In genomic region chr11:61021661-61022212, GRCh38 we compare ENCODE assay signal across 8 cellular contexts. TPM values are rescaled to one million over a fixed set of nuclear protein-coding genes. Genes with fewer than 3 reads are reported as not detected.
DNase-seq lines count a peak whose midpoint lies in the region; ATAC-seq and TF ChIP-seq lines count a peak whose summit lies in the region.

No MANE protein-coding gene starts in this region.

- peak overlapping the region; percentile 10 to 84 (median 73) for H3K4me3 Mint-ChIP-seq in IgD-negative memory B cell

- no peaks in the 10 kb centered on the region for H3K36me3 Mint-ChIP-seq in IgD-negative memory B cell

- no peaks in the 10 kb centered on the region for H3K9me3 Mint-ChIP-seq in IgD-negative memory B cell

- peaks cover 19 to 44% (median 31%) of the 10 kb centered on the region in 3 donors for H3K4me1 Mint-ChIP-seq in IgD-negative memory B cell

- no peak for ATAC-seq in GM18505 (IDR thresholded peaks at IDR 0.05; ENCODE audit: unreplicated experiment)

- H3K27me3 Mint-ChIP-seq in IgD-negative memory B cell = peaks cover 2% of the 10 kb centered on the region

- no peak for TF ChIP-seq CTCF in GM10266 (IDR thresholded peaks at IDR 0.05; ENCODE audit: control insufficient read depth, insufficient read depth, low read depth, missing control alignments)
- no peak for TF ChIP-seq CTCF in foreskin fibroblast (IDR thresholded peaks at IDR 0.05; ENCODE audit: low read depth, low read length)

- H3K9me3 ChIP-seq in iPS-18c (ENCODE audit: control insufficient read depth, insufficient read depth, low read length) = peaks cover 2% of the 10 kb centered on the region

- peak overlapping the region; percentile 49 to 94 (median 92) for H3K27ac Mint-ChIP-seq in IgD-negative memory B cell

- H3K4me3 ChIP-seq in iPS-18c (ENCODE audit: insufficient read depth, low read depth, low read length) (peak overlapping the region; percentile 11; the same call in 1 of the 2 replicates), foreskin fibroblast (ENCODE audit: low read depth in 1 of 2, low read length in 2 of 2) (no peak overlapping the region)

- no peak for TF ChIP-seq POLR2A in GM18505 (IDR thresholded peaks at IDR 0.05; ENCODE audit: borderline replicate concordance, extremely low read depth, insufficient read depth, insufficient read length)

- peak; percentile 73 to 75 for DNase-seq in activated CD8-positive, alpha-beta memory T cell treated with anti-CD3 and anti-CD28 coated beads for 4 hours (ENCODE audit: low read depth in 2 of 2)
- DNase-seq in stimulated activated CD8-positive, alpha-beta memory T cell treated with anti-CD3 and anti-CD28 coated beads, Interleukin-15, amount 100 ng/mL, for 1 hour (ENCODE audit: low read depth) = peak; percentile 69
- DNase-seq in medulla oblongata (ENCODE audit: extremely low spot score) (no peak), GM10266 (ENCODE audit: extremely low spot score) (no peak), foreskin fibroblast (no peak)

RNA-seq across cellular contexts. Expression of gene CD6, which starts 50.3 kb away (rescaled TPM):
- 8.6 TPM for polyA plus RNA-seq in IgD-negative memory B cell

Comparison
In these comparisons a context has a peak if more than half of its experiments do, and no peak if none do; other contexts are left out.
1. DNase-seq: peak in activated CD8-positive, alpha-beta memory T cell treated with anti-CD3 and anti-CD28 coated beads for 4 hours (2 of 2) and stimulated activated CD8-positive, alpha-beta memory T cell treated with anti-CD3 and anti-CD28 coated beads, Interleukin-15, amount 100 ng/mL, for 1 hour (single experiment); none in medulla oblongata (single experiment), GM10266 (single experiment) and foreskin fibroblast (0 of 2).